1 cellular context compared by ENCODE assay signal in the genomic region with DNA sequence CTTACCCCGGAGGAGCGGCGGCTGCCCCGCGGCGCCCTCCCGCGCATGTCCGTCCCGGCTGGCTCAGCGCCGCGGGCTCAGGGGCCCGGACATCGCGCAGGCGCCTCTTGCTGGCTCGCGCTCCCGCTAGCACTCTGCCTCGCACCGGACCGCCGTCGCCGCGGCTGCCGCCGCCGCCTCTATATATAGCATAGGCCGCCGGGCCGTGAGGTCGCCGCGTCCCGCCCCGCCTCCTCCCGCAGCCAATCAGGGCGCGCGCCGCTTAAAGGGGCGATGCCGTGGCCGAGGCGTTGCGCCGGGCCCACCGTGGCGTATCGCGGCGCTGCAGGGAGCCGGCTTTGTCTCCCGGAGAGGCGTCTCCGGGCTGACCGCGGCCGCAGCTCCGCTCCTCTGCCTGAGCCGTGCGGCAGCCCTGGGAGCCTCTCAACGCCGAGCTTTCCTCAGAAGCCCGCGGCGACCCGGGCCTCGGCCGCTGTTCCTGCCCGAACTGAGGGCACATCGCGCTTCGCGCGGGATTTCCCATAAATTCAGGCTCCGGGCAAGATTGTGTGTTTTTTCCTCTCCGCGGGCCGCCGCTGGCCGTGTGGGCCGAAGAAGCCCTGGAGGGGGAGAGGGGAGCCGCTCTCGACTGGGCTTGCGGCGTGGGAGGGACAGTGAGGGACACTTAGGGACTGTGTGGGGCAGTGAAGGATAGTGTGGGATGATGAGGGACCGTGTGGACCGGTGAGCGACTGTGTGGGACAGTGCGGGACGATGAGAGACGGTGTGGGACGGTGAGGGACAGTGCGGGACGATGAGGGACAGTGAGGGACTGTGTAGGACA.
TF ChIP-seq lines count a peak whose summit lies in the region.

A gene with protein sequence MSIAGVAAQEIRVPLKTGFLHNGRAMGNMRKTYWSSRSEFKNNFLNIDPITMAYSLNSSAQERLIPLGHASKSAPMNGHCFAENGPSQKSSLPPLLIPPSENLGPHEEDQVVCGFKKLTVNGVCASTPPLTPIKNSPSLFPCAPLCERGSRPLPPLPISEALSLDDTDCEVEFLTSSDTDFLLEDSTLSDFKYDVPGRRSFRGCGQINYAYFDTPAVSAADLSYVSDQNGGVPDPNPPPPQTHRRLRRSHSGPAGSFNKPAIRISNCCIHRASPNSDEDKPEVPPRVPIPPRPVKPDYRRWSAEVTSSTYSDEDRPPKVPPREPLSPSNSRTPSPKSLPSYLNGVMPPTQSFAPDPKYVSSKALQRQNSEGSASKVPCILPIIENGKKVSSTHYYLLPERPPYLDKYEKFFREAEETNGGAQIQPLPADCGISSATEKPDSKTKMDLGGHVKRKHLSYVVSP (minus strand): TSS at position 157 of the 823 bp plus-strand sequence. CDS start 10,690 bp downstream, outside the sequence.

TF ChIP-seq in HepG2, 621 proteins besides CTCF, POLR2A, EP300 and RAD21 (continued from another document and continues in another):
- TF ChIP-seq, protein P1, sequence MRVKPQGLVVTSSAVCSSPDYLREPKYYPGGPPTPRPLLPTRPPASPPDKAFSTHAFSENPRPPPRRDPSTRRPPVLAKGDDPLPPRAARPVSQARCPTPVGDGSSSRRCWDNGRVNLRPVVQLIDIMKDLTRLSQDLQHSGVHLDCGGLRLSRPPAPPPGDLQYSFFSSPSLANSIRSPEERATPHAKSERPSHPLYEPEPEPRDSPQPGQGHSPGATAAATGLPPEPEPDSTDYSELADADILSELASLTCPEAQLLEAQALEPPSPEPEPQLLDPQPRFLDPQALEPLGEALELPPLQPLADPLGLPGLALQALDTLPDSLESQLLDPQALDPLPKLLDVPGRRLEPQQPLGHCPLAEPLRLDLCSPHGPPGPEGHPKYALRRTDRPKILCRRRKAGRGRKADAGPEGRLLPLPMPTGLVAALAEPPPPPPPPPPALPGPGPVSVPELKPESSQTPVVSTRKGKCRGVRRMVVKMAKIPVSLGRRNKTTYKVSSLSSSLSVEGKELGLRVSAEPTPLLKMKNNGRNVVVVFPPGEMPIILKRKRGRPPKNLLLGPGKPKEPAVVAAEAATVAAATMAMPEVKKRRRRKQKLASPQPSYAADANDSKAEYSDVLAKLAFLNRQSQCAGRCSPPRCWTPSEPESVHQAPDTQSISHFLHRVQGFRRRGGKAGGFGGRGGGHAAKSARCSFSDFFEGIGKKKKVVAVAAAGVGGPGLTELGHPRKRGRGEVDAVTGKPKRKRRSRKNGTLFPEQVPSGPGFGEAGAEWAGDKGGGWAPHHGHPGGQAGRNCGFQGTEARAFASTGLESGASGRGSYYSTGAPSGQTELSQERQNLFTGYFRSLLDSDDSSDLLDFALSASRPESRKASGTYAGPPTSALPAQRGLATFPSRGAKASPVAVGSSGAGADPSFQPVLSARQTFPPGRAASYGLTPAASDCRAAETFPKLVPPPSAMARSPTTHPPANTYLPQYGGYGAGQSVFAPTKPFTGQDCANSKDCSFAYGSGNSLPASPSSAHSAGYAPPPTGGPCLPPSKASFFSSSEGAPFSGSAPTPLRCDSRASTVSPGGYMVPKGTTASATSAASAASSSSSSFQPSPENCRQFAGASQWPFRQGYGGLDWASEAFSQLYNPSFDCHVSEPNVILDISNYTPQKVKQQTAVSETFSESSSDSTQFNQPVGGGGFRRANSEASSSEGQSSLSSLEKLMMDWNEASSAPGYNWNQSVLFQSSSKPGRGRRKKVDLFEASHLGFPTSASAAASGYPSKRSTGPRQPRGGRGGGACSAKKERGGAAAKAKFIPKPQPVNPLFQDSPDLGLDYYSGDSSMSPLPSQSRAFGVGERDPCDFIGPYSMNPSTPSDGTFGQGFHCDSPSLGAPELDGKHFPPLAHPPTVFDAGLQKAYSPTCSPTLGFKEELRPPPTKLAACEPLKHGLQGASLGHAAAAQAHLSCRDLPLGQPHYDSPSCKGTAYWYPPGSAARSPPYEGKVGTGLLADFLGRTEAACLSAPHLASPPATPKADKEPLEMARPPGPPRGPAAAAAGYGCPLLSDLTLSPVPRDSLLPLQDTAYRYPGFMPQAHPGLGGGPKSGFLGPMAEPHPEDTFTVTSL (CRISPR knock-in tag; IDR thresholded peaks at IDR 0.05; ENCODE audit: borderline replicate concordance): peak; percentile 78
- TF ChIP-seq ZNF816 (CRISPR knock-in tag; IDR thresholded peaks at IDR 0.05; ENCODE audit: borderline replicate concordance) (peak; percentile 94), ZFAT (CRISPR knock-in tag; conservative IDR thresholded peaks at IDR 0.05) (no peak), SSRP1 (CRISPR knock-in tag; IDR thresholded peaks at IDR 0.05) (no peak), ZKSCAN1 (IDR thresholded peaks at IDR 0.05; ENCODE audit: low read length) (no peak), ZNF614 (CRISPR knock-in tag; IDR thresholded peaks at IDR 0.05; ENCODE audit: borderline replicate concordance) (no peak), CENPT (CRISPR knock-in tag; IDR thresholded peaks at IDR 0.05; ENCODE audit: low read depth) (no peak), DR1 (CRISPR knock-in tag; IDR thresholded peaks at IDR 0.05) (peak; percentile 99), MED1 (CRISPR knock-in tag; IDR thresholded peaks at IDR 0.05) (peak; percentile 89), HES4 (CRISPR knock-in tag; IDR thresholded peaks at IDR 0.05; ENCODE audit: borderline replicate concordance) (peak; percentile 62; the same call in 1 of the 2 replicates), ZNF558 (CRISPR knock-in tag; IDR thresholded peaks at IDR 0.05; ENCODE audit: borderline replicate concordance) (peak; percentile 89; the same call in 1 of the 2 replicates), SIN3B (IDR thresholded peaks at IDR 0.05; ENCODE audit: low read length) (peak; percentile 6), ZKSCAN5 (CRISPR knock-in tag; IDR thresholded peaks at IDR 0.05) (no peak), RELA (CRISPR knock-in tag; IDR thresholded peaks at IDR 0.05) (no peak), HHEX (CRISPR knock-in tag; IDR thresholded peaks at IDR 0.05) (no peak), PAX8 (CRISPR knock-in tag; IDR thresholded peaks at IDR 0.05; ENCODE audit: borderline replicate concordance) (0 out of 2 replicates have a peak, but pooled peaks have one; percentile 39), ZSCAN29 (CRISPR knock-in tag; conservative IDR thresholded peaks at IDR 0.05) (peak; percentile 73; the same call in 1 of the 2 replicates), ZNF484 (CRISPR knock-in tag; IDR thresholded peaks at IDR 0.05; ENCODE audit: borderline replicate concordance, low read depth) (no peak; the same call in 1 of the 2 replicates), POLR2AphosphoS2 (IDR thresholded peaks at IDR 0.05; ENCODE audit: low read depth, low read length) (peak; percentile 65; the same call in 1 of the 2 replicates), NFATC3 (CRISPR knock-in tag; IDR thresholded peaks at IDR 0.05) (no peak), TARDBP (CRISPR knock-in tag; IDR thresholded peaks at IDR 0.05) (peak; percentile 63; the same call in 1 of the 2 replicates), ZNF572 (CRISPR knock-in tag; IDR thresholded peaks at IDR 0.05) (no peak)
- TF ChIP-seq, protein P2, sequence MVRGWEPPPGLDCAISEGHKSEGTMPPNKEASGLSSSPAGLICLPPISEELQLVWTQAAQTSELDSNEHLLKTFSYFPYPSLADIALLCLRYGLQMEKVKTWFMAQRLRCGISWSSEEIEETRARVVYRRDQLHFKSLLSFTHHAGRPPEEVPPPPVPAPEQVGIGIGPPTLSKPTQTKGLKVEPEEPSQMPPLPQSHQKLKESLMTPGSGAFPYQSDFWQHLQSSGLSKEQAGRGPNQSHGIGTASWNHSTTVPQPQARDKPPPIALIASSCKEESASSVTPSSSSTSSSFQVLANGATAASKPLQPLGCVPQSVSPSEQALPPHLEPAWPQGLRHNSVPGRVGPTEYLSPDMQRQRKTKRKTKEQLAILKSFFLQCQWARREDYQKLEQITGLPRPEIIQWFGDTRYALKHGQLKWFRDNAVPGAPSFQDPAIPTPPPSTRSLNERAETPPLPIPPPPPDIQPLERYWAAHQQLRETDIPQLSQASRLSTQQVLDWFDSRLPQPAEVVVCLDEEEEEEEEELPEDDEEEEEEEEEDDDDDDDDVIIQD (CRISPR knock-in tag; IDR thresholded peaks at IDR 0.05; ENCODE audit: low read depth): no peak; the same call in 1 of the 2 replicates
- TF ChIP-seq, protein P3, sequence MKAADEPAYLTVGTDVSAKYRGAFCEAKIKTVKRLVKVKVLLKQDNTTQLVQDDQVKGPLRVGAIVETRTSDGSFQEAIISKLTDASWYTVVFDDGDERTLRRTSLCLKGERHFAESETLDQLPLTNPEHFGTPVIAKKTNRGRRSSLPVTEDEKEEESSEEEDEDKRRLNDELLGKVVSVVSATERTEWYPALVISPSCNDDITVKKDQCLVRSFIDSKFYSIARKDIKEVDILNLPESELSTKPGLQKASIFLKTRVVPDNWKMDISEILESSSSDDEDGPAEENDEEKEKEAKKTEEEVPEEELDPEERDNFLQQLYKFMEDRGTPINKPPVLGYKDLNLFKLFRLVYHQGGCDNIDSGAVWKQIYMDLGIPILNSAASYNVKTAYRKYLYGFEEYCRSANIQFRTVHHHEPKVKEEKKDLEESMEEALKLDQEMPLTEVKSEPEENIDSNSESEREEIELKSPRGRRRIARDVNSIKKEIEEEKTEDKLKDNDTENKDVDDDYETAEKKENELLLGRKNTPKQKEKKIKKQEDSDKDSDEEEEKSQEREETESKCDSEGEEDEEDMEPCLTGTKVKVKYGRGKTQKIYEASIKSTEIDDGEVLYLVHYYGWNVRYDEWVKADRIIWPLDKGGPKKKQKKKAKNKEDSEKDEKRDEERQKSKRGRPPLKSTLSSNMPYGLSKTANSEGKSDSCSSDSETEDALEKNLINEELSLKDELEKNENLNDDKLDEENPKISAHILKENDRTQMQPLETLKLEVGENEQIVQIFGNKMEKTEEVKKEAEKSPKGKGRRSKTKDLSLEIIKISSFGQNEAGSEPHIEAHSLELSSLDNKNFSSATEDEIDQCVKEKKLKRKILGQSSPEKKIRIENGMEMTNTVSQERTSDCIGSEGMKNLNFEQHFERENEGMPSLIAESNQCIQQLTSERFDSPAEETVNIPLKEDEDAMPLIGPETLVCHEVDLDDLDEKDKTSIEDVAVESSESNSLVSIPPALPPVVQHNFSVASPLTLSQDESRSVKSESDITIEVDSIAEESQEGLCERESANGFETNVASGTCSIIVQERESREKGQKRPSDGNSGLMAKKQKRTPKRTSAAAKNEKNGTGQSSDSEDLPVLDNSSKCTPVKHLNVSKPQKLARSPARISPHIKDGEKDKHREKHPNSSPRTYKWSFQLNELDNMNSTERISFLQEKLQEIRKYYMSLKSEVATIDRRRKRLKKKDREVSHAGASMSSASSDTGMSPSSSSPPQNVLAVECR (CRISPR knock-in tag; IDR thresholded peaks at IDR 0.05; ENCODE audit: borderline replicate concordance): peak; percentile 79; the same call in 1 of the 2 replicates
- TF ChIP-seq, protein P4, sequence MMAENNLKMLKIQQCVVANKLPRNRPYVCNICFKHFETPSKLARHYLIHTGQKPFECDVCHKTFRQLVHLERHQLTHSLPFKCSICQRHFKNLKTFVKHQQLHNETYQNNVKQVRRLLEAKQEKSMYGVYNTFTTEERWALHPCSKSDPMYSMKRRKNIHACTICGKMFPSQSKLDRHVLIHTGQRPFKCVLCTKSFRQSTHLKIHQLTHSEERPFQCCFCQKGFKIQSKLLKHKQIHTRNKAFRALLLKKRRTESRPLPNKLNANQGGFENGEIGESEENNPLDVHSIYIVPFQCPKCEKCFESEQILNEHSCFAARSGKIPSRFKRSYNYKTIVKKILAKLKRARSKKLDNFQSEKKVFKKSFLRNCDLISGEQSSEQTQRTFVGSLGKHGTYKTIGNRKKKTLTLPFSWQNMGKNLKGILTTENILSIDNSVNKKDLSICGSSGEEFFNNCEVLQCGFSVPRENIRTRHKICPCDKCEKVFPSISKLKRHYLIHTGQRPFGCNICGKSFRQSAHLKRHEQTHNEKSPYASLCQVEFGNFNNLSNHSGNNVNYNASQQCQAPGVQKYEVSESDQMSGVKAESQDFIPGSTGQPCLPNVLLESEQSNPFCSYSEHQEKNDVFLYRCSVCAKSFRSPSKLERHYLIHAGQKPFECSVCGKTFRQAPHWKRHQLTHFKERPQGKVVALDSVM (CRISPR knock-in tag; IDR thresholded peaks at IDR 0.05): peak; percentile 26; the same call in 1 of the 2 replicates
- TF ChIP-seq, protein P5, sequence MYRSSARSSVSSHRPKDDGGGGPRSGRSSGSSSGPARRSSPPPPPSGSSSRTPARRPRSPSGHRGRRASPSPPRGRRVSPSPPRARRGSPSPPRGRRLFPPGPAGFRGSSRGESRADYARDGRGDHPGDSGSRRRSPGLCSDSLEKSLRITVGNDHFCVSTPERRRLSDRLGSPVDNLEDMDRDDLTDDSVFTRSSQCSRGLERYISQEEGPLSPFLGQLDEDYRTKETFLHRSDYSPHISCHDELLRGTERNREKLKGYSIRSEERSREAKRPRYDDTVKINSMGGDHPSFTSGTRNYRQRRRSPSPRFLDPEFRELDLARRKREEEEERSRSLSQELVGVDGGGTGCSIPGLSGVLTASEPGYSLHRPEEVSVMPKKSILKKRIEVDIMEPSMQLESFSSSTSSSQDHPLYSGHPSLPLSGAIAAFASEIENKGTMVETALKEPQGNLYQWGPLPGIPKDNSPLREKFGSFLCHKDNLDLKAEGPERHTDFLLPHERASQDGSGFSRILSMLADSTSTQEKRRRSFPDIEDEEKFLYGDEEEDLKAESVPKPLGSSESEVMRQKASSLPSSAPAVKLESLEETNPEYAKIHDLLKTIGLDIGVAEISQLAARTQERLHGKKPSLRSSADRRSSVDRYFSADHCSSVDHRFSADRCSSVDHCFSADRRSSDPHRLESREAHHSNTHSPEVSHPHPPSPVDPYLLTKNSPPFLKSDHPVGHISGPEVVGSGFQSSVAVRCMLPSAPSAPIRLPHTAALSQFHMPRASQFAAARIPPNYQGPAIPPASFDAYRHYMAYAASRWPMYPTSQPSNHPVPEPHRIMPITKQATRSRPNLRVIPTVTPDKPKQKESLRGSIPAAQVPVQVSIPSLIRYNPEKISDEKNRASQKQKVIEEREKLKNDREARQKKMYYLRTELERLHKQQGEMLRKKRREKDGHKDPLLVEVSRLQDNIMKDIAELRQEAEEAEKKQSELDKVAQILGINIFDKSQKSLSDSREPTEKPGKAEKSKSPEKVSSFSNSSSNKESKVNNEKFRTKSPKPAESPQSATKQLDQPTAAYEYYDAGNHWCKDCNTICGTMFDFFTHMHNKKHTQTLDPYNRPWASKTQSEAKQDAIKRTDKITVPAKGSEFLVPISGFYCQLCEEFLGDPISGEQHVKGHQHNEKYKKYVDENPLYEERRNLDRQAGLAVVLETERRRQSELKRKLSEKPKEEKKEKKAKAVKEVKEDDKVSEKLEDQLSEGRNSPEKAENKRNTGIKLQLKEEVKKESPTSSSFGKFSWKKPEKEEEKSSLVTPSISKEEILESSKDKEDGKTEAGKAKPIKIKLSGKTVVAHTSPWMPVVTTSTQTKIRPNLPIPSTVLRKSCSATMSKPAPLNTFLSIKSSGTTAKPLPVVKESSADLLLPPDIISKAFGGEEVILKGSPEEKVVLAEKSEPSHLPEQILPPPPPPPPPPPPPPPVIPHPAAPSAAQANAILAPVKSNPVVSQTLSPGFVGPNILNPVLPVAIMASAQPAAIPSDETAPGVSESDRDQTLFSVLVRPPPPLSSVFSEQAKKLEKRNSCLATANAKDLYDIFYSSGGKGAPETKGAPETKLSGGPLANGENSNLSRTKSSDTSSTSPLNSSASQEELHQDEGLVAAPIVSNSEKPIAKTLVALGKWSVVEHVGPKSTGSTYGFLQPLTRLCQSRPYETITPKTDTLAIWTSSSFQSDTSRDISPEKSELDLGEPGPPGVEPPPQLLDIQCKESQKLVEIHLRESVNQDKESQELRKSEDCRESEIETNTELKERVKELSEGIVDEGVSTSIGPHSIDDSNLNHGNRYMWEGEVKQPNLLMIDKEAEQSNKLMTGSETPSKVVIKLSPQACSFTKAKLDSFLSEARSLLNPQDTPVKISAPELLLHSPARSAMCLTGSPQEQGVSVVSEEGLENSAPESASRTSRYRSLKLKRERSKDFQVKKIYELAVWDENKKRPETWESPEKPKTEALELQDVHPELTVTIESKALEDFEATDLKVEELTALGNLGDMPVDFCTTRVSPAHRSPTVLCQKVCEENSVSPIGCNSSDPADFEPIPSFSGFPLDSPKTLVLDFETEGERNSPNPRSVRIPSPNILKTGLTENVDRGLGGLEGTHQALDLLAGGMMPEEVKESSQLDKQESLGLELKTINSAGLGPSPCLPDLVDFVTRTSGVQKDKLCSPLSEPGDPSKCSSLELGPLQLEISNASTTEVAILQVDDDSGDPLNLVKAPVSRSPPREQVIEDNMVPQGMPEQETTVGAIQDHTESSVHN (CRISPR knock-in tag; IDR thresholded peaks at IDR 0.05): 0 out of 2 replicates have a peak, but pooled peaks have one; percentile 37
